18 cellular contexts compared by ENCODE assay signal in genomic region chr7:157434231-157434630, GRCh38.
"Had no signal": no experiment of that assay in that cellular context is flagged by ENCODE, and none has a peak within 500 bp of the region (broad histone marks: within the 10 kb centered on the region; RNA-seq: fewer than 3 reads in every experiment).

No MANE protein-coding gene starts in this region.

- H3K4me3 ChIP-seq: colonic mucosa, esophagus squamous epithelium, thyroid gland, vagina had no signal

- H3K27me3 ChIP-seq: colonic mucosa, thyroid gland, vagina had no signal

- DNase-seq: activated CD4-positive, alpha-beta T cell treated with anti-CD3 and anti-CD28 coated beads, Interleukin-2, amount 50 U/mL, for 4 hours; activated gamma-delta T cell; activated T-cell treated with anti-CD3 and anti-CD28 coated beads, Interleukin-2, amount 50 U/mL, for 4 hours; caudate nucleus; colonic mucosa; esophagus squamous epithelium; hypothalamus; kidney glomerular epithelial cell; left ventricle myocardium superior; mesendoderm; stimulated activated CD4-positive, alpha-beta T cell treated with anti-CD3 and anti-CD28 coated beads, Interleukin-12 subunit alpha, Interleukin-12 subunit beta, amount 100 ng/mL, for 4 hours; stimulated activated CD4-positive, alpha-beta T cell treated with anti-CD3 and anti-CD28 coated beads, Interleukin-2, amount 100 ng/mL, for 24 hours; T-helper 1 cell; T1000; thyroid gland had no signal

- H3K36me3 ChIP-seq: colonic mucosa, esophagus squamous epithelium, thyroid gland, vagina had no signal

- H3K9me3 Mint-ChIP-seq: activated naive CD4-positive, alpha-beta T cell treated with anti-CD3 and anti-CD28 coated beads, Interleukin-2, amount 50 U/mL, for 72 hours; activated T-cell treated with anti-CD3 and anti-CD28 coated beads, Interleukin-2, amount 50 U/mL, for 4 hours; nephron had no signal

- H3K9me3 ChIP-seq: colonic mucosa, esophagus squamous epithelium, thyroid gland, vagina had no signal

- H3K27ac Mint-ChIP-seq: activated naive CD4-positive, alpha-beta T cell treated with anti-CD3 and anti-CD28 coated beads, Interleukin-2, amount 50 U/mL, for 72 hours; nephron had no signal

- H3K36me3 Mint-ChIP-seq: activated naive CD4-positive, alpha-beta T cell treated with anti-CD3 and anti-CD28 coated beads, Interleukin-2, amount 50 U/mL, for 72 hours had no signal

- H3K4me3 Mint-ChIP-seq: activated T-cell treated with anti-CD3 and anti-CD28 coated beads, Interleukin-2, amount 50 U/mL, for 4 hours had no signal

- H3K27ac ChIP-seq: colonic mucosa, esophagus squamous epithelium, thyroid gland, vagina had no signal

- ATAC-seq: activated naive CD4-positive, alpha-beta T cell treated with anti-CD3 and anti-CD28 coated beads, Interleukin-2, amount 50 U/mL, for 72 hours; activated T-cell treated with anti-CD3 and anti-CD28 coated beads, Interleukin-2, amount 50 U/mL, for 4 hours; left ventricle myocardium superior had no signal

- H3K4me1 ChIP-seq: colonic mucosa had no signal
